In genomic region chr5:151682240-151682639, GRCh38 we compare ENCODE assay signal across 11 cellular contexts. TPM values are rescaled to one million over a fixed set of nuclear protein-coding genes. Genes with fewer than 3 reads are reported as not detected.
DNase-seq lines count a peak whose midpoint lies in the region; ATAC-seq and TF ChIP-seq lines count a peak whose summit lies in the region.
"Had no signal": no experiment of that assay in that cellular context is flagged by ENCODE, and none has a peak within 500 bp of the region (broad histone marks: within the 10 kb centered on the region; RNA-seq: fewer than 3 reads in every experiment).

No MANE protein-coding gene starts in this region.

- no peak for TF ChIP-seq POLR2A in gastroesophageal sphincter (IDR thresholded peaks at IDR 0.05)

- ATAC-seq in gastroesophageal sphincter = no peak
- no peak for ATAC-seq in HG02885 (IDR thresholded peaks at IDR 0.05; ENCODE audit: poor library complexity, unreplicated experiment)

- H3K9me3 ChIP-seq in adipocyte (ENCODE audit: control insufficient read depth, low read length) = no peaks in the 10 kb centered on the region
- no peaks in the 10 kb centered on the region for H3K9me3 ChIP-seq in gastroesophageal sphincter

- no peak for TF ChIP-seq EP300 in gastroesophageal sphincter (IDR thresholded peaks at IDR 0.05)

- H3K36me3 ChIP-seq in adipocyte (ENCODE audit: control insufficient read depth, insufficient read depth, low read length, severe bottlenecking) = peaks cover 46% of the 10 kb centered on the region
- no peaks in the 10 kb centered on the region for H3K36me3 ChIP-seq in gastroesophageal sphincter

- WGBS in gastroesophageal sphincter (ENCODE audit: low coverage in 1 of 2), 2 donors = 49 to 82% methylated on average over 4 to 6 of the region's 6 CpGs

- no peak for TF ChIP-seq CTCF in gastroesophageal sphincter (IDR thresholded peaks at IDR 0.05)

- H3K27me3 ChIP-seq in adipocyte (replicated peaks; ENCODE audit: control insufficient read depth, insufficient read depth, low read length) (no peaks in the 10 kb centered on the region), gastroesophageal sphincter (no peaks in the 10 kb centered on the region)

- H3K4me3 ChIP-seq in adipocyte (ENCODE audit: low read length) (peak overlapping the region; percentile 90), gastroesophageal sphincter (peak overlapping the region in 1 of 2 donors; percentile 8), skin epidermis (peak overlapping the region in 4 of 7 experiments; percentile 0 to 11 (median 8))

- H3K27ac ChIP-seq in gastroesophageal sphincter (peak overlapping the region in 3 of 4 donors; percentile 66 to 86 (median 84)), skin epidermis (peak overlapping the region in 17 of 21 experiments; percentile 22 to 96 (median 88))

- H3K4me1 ChIP-seq in adipocyte (ENCODE audit: control insufficient read depth, insufficient read depth, low read length) (peaks cover 66% of the 10 kb centered on the region), gastroesophageal sphincter (peaks cover 12 to 98% (median 49%) of the 10 kb centered on the region in 3 donors)

- DNase-seq in EH (ENCODE audit: low read depth) = peak; percentile 81
- DNase-seq in adipocyte (ENCODE audit: low read depth) = peak; percentile 59
- DNase-seq in HPDE6-E6E7 (ENCODE audit: extremely low spot score) = no peak
- no peak for DNase-seq in amygdala (lab: John Stamatoyannopoulos, UW)
- DNase-seq in NCI-H446 (lab: John Stamatoyannopoulos, UW) = no peak
- DNase-seq: activated naive CD8-positive, alpha-beta T cell treated with anti-CD3 and anti-CD28 coated beads for 36 hours; NCI-H2081; stimulated activated CD4-positive, alpha-beta T cell treated with anti-CD3 and anti-CD28 coated beads, Interleukin-4, amount 100 ng/mL, for 4 hours had no signal

- H3K9ac ChIP-seq in adipocyte (ENCODE audit: low read length) = peak overlapping the region; percentile 99

RNA-seq across cellular contexts. Expression of gene SPARC, which starts 4.5 kb away (rescaled TPM):
- total RNA-seq in gastroesophageal sphincter = 100 to 1,000 TPM; 194 to 521 (median 352) TPM

Comparison
In these comparisons a context has a peak if more than half of its experiments do, and no peak if none do; other contexts are left out.
1. DNase-seq: peak in EH (single experiment) and adipocyte (single experiment); none in HPDE6-E6E7 (single experiment), amygdala (0 of 56) and NCI-H446 (0 of 2).